Comparison of ENCODE assay signal across 8 cellular contexts in the genomic region with DNA sequence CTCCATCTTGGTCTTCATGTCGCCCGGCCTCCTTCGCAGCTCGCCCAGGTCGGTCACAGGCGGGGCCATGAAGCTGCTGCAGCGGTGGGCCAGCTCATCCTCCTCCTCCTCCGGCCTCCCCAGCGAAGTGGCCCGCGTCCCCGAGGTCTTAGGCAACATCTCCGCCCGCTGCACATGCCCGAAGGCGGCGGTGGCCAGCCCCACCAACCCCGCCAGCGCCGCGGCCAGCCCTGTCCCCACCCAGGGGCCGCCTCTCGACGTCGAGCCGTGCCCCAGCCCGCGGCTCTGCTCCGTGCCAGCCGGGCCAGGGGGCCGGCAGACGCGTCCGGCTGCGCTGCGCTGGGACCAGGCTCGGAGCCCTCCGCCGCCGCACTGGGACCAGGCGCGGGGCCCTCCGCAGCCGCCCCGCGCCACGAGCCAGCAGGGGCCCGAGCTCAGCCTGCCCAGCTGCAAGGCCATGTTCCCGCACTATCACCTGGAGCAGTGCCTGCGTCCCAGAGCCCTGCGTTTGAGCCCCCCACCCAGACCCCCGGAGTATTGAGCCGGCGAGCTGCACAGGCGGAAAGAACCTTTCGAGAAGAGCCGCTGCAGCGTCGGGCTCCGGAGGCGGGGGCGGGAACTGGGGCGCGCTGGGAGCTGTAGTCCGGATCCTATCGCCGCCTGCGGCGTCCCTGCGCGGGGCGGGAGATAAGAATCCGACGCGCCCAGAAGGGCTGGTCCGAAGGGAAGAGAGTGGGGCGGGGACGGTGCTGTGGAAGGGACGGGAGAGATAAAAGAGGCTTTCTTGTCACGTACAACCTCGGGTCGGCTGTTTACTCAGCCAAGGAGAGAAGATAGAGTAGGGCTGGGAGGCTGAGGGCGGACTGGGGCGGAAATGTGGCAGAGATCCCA. TPM values are rescaled to one million over a fixed set of nuclear protein-coding genes. Genes with fewer than 3 reads are reported as not detected.
DNase-seq lines count a peak whose midpoint lies in the region; ATAC-seq and TF ChIP-seq lines count a peak whose summit lies in the region.

Gene CPOX (minus strand): TSS at position 566 of the 891 bp plus-strand sequence. CDS start 107 bp downstream, at position 459.

- TF ChIP-seq CTCF in AG04449 (IDR thresholded peaks at IDR 0.05; ENCODE audit: insufficient read depth, low read length, missing control alignments), result no peak
- TF ChIP-seq CTCF in activated B cell treated with CpG ODN at 0.5 μM for 24 hours (IDR thresholded peaks at IDR 0.05), result no peak

- peaks cover 23% of the 10 kb centered on the region for H3K36me3 Mint-ChIP-seq in activated B cell treated with CpG ODN at 0.5 μM for 24 hours (ENCODE audit: low read depth)

- H3K27me3 Mint-ChIP-seq in activated B cell treated with CpG ODN at 0.5 μM for 24 hours, result no peaks in the 10 kb centered on the region

- peak within 1 kb of the TSS; percentile 97 for H3K4me3 Mint-ChIP-seq in activated B cell treated with CpG ODN at 0.5 μM for 24 hours

- DNase-seq in AG04449 (ENCODE audit: low read depth, low spot score) (peak; percentile 45), NCI-H2196 treated with DMSO at 0.1 percent for 48 hours (lab: John Stamatoyannopoulos, UW; ENCODE audit: unreplicated experiment) (peak; percentile 77), activated B cell treated with CpG ODN at 0.5 μM for 24 hours (peak; percentile 70), iris pigment epithelial cell (ENCODE audit: low read depth) (peak; percentile 93)
- DNase-seq in central memory CD4-positive, alpha-beta T cell, result peak; percentile 77
- DNase-seq in stimulated activated CD4-positive, alpha-beta T cell treated with anti-CD3 and anti-CD28 coated beads, Interleukin-12 subunit alpha, Interleukin-12 subunit beta, amount 100 ng/mL, for 24 hours (ENCODE audit: low read depth in 2 of 2), result peak; percentile 76 to 87

- H3K27ac Mint-ChIP-seq in activated B cell treated with CpG ODN at 0.5 μM for 24 hours, result peak within 1 kb of the TSS; percentile 91

- intact Hi-C loops in activated B cell treated with CpG ODN at 0.5 μM for 24 hours (cut with micrococcal nuclease), result loop anchor here (1.0 to 10.0 kb wide), 8 partner anchors 70 to 1808 kb away; partner anchors contain the start of genes ARL6, CMSS1, DCBLD2 and GABRR3

- H3K9me3 Mint-ChIP-seq in activated B cell treated with CpG ODN at 0.5 μM for 24 hours, result no peaks in the 10 kb centered on the region

- H3K4me3 ChIP-seq in AG04449 (ENCODE audit: low read depth, low read length), result peak within 1 kb of the TSS; percentile 83

- ATAC-seq in GM18870 (IDR thresholded peaks at IDR 0.05; ENCODE audit: unreplicated experiment), result peak; percentile 85
- peak; percentile 94 for ATAC-seq in HG03108 (IDR thresholded peaks at IDR 0.05; ENCODE audit: unreplicated experiment)
- ATAC-seq in activated B cell treated with CpG ODN at 0.5 μM for 24 hours (ENCODE audit: low read depth), result peak; percentile 95

- POLR2A ChIA-PET in AG04449 (lab: Yijun Ruan, JAX), result interaction anchor here (0.7 to 0.9 kb wide), 2 partner anchors 10 to 70 kb away, joined by 3 read pairs; partner anchors contain the start of gene CLDND1
- POLR2A ChIA-PET in activated B cell treated with CpG ODN at 0.5 μM for 24 hours (lab: Charles Lee), result interaction anchor here (0.6 to 3.9 kb wide), 6 partner anchors 9 to 482 kb away, joined by 3 to 33 read pairs (median 4); partner anchors contain the start of genes CLDND1 and DCBLD2

- CTCF ChIA-PET in AG04449 (lab: Yijun Ruan, JAX), result interaction anchor here (1.0 to 9.6 kb wide), 7 partner anchors 10 to 400 kb away, joined by 3 to 153 read pairs (median 6); no protein-coding TSS in a partner anchor
- CTCF ChIA-PET in activated B cell treated with CpG ODN at 0.5 μM for 24 hours (lab: Charles Lee), result interaction anchor here (1.0 to 1.3 kb wide), 3 partner anchors 9 to 220 kb away, joined by 3 to 9 read pairs (median 3); partner anchors contain the start of gene CLDND1

- peaks cover 33% of the 10 kb centered on the region for H3K4me1 Mint-ChIP-seq in activated B cell treated with CpG ODN at 0.5 μM for 24 hours

RNA-seq across cellular contexts. Expression of gene CPOX, which starts in this region (rescaled TPM):
- 17.3 and 17.5 TPM in 2 replicates for total RNA-seq in activated B cell treated with CpG ODN at 0.5 μM for 24 hours

Comparison
In these comparisons a context has a peak if more than half of its experiments do, and no peak if none do; other contexts are left out.
1. Peak in every context shown above with its lines: DNase-seq, ATAC-seq and H3K4me3 ChIP-seq.